7 cellular contexts compared by ENCODE assay signal in the genomic region with DNA sequence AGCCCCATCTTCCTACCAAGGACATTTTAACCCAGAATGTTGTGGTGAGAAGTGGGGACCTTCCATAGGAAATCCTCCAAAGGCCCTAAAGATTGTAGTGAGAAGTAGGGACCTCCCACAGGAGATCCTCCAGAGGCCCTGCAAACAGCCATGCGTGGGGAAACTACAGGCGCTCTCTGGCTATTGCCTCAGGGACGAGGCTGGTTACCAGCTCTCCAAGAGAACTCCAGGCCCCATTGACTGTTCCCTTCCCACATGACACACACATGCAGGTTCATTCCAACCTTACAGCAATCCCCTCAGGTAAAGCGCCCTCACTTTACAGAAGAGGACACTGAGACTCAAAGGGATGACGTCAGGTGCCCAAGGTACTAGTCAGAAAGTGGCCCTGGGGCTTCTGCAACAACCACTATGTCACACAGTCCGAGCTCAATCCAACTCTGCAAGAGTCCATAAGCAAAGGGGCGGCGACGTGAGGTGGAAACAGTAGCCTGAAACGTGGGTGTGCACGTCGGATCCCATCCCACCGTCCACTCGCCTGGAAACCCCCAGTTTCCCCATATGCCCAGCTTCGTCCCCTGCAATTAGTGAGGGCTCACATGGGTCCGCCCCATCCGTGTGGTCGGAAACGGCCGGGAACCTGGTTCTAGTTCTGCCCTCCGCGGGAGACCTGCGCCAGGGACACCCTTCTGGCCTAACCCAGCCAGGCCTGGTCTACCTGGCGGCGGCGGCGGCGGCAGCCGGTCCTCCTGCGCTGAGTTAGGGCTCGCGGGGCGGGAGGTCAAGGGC. TPM values are rescaled to one million over a fixed set of nuclear protein-coding genes. Genes with fewer than 3 reads are reported as not detected.
DNase-seq lines count a peak whose midpoint lies in the region; ATAC-seq and TF ChIP-seq lines count a peak whose summit lies in the region.
"Not testable (repeated sequence)": the region's sequence is repeated elsewhere in the genome, so short reads cannot be mapped to it uniquely, and the experiment has no call there.

No MANE protein-coding gene starts in this region.

- H3K36me3 ChIP-seq in mammary epithelial cell (ENCODE audit: insufficient read depth, low read length); iPS-18a (ENCODE audit: control insufficient read depth, low read depth, low read length); osteoblast (ENCODE audit: insufficient read depth, low read length): not testable (repeated sequence)

- peak overlapping the region; percentile 35 for H3K4me3 Mint-ChIP-seq in activated B cell treated with CpG ODN at 0.5 μM for 24 hours

- H3K4me3 ChIP-seq in mammary epithelial cell (replicated peaks in 1 of 3; ENCODE audit: insufficient read depth in 1 of 3, low read depth in 2 of 3, low read length in 3 of 3): peak overlapping the region in 1 of 3 experiments; percentile 38
- peak overlapping the region; percentile 30 for H3K4me3 ChIP-seq in iPS-18a (ENCODE audit: low read length)
- H3K4me3 ChIP-seq in osteoblast (ENCODE audit: insufficient read depth, low read length): peak overlapping the region; percentile 50

- intact Hi-C loops in activated B cell treated with CpG ODN at 0.5 μM for 24 hours (cut with micrococcal nuclease); mammary epithelial cell (cut with micrococcal nuclease): not testable (repeated sequence)

- ATAC-seq in GM18511 (IDR thresholded peaks at IDR 0.05; ENCODE audit: unreplicated experiment) (peak; percentile 41), HG02571 (IDR thresholded peaks at IDR 0.05; ENCODE audit: unreplicated experiment) (peak; percentile 36), HG03571 (IDR thresholded peaks at IDR 0.05; ENCODE audit: unreplicated experiment) (peak; percentile 21), activated B cell treated with CpG ODN at 0.5 μM for 24 hours (ENCODE audit: low read depth) (peak; percentile 15)

- H3K4me1 ChIP-seq in mammary epithelial cell (ENCODE audit: insufficient read depth, low read length); iPS-18a (ENCODE audit: control insufficient read depth, low read depth, low read length); osteoblast (ENCODE audit: insufficient read depth, low read length): not testable (repeated sequence)

- H3K27me3 Mint-ChIP-seq in activated B cell treated with CpG ODN at 0.5 μM for 24 hours: not testable (repeated sequence)

- CTCF ChIA-PET in activated B cell treated with CpG ODN at 0.5 μM for 24 hours (lab: Charles Lee); mammary epithelial cell (lab: Charles Lee; ENCODE audit: low non-redundant PET): not testable (repeated sequence)

- not testable (repeated sequence) for TF ChIP-seq CTCF in activated B cell treated with CpG ODN at 0.5 μM for 24 hours (IDR thresholded peaks at IDR 0.05); mammary epithelial cell (conservative IDR thresholded peaks at IDR 0.05 in 1 of 2, IDR thresholded peaks at IDR 0.05 in 1 of 2; ENCODE audit: extremely low read depth in 1 of 2, insufficient read depth in 1 of 2, low read depth in 1 of 2, low read length in 2 of 2); osteoblast (IDR thresholded peaks at IDR 0.05; ENCODE audit: extremely low read depth, low read depth, low read length)

- H3K36me3 Mint-ChIP-seq in activated B cell treated with CpG ODN at 0.5 μM for 24 hours (ENCODE audit: low read depth): not testable (repeated sequence)

- H3K79me2 ChIP-seq in mammary epithelial cell (ENCODE audit: insufficient read depth, low read length); osteoblast (ENCODE audit: insufficient read depth, low read length): not testable (repeated sequence)

- not testable (repeated sequence) for H3K27ac Mint-ChIP-seq in activated B cell treated with CpG ODN at 0.5 μM for 24 hours

- not testable (repeated sequence) for H3K4me2 ChIP-seq in mammary epithelial cell (ENCODE audit: insufficient read depth, low read depth, low read length); osteoblast (ENCODE audit: insufficient read depth, low read length)

- 96% methylated on average over 3 of the region's 33 CpGs for WGBS in mammary epithelial cell (ENCODE audit: low coverage, missing lambda C conversion rate)

- H4K20me1 ChIP-seq in mammary epithelial cell (ENCODE audit: insufficient read depth, low read length); osteoblast (ENCODE audit: insufficient read depth, low read length): not testable (repeated sequence)

- in situ Hi-C loops in mammary epithelial cell (cut with MboI; ENCODE audit: low sequenced_read_pairs in 2 of 2): not testable (repeated sequence)

- BruUV-seq in mammary epithelial cell (replicated peaks; lab: Mats Ljungman, UMichigan): not testable (repeated sequence)

- dilution Hi-C loops in mammary epithelial cell (cut with HindIII; ENCODE audit: low sequenced_read_pairs): not testable (repeated sequence)

- not testable (repeated sequence) for DNase-seq in activated B cell treated with CpG ODN at 0.5 μM for 24 hours; mammary epithelial cell; osteoblast (ENCODE audit: insufficient read length, low spot score, missing footprints)

- H3K27me3 ChIP-seq in mammary epithelial cell (ENCODE audit: insufficient read depth, low read length); iPS-18a (ENCODE audit: control insufficient read depth, insufficient read depth, low read length); osteoblast (ENCODE audit: insufficient read depth, low read length): not testable (repeated sequence)

- peak overlapping the region; percentile 70 for H2AFZ ChIP-seq in mammary epithelial cell (ENCODE audit: low read depth, low read length)
- not testable (repeated sequence) for H2AFZ ChIP-seq in osteoblast (ENCODE audit: low read length)

- H3K9ac ChIP-seq in mammary epithelial cell (ENCODE audit: insufficient read depth, low read length); iPS-18a (ENCODE audit: low read length): not testable (repeated sequence)

- POLR2A ChIA-PET in activated B cell treated with CpG ODN at 0.5 μM for 24 hours (lab: Charles Lee): not testable (repeated sequence)

- not testable (repeated sequence) for H3K4me1 Mint-ChIP-seq in activated B cell treated with CpG ODN at 0.5 μM for 24 hours

- H3K9me3 Mint-ChIP-seq in activated B cell treated with CpG ODN at 0.5 μM for 24 hours: not testable (repeated sequence)

- H3K27ac ChIP-seq in mammary epithelial cell (ENCODE audit: insufficient read depth, low read depth, low read length); iPS-18a (ENCODE audit: low read length); osteoblast (ENCODE audit: low read depth, low read length): not testable (repeated sequence)

- H3K9me3 ChIP-seq in mammary epithelial cell (replicated peaks; ENCODE audit: insufficient read depth, low read length); iPS-18a (ENCODE audit: control insufficient read depth, low read depth, low read length); osteoblast (ENCODE audit: low read depth, low read length): not testable (repeated sequence)

RNA-seq across cellular contexts. Expression of gene FAHD2B, which starts 0.5 kb away (rescaled TPM):
- 10.0 and 13.5 TPM in 2 replicates for total RNA-seq in activated B cell treated with CpG ODN at 0.5 μM for 24 hours
- total RNA-seq in mammary epithelial cell: 10 to 100 TPM; 11.2 to 14.2 TPM
- polyA plus RNA-seq in mammary epithelial cell: 9.0 TPM
- not detected for polyA minus RNA-seq in mammary epithelial cell
- total RNA-seq in osteoblast: 1.1 and 1.2 TPM in 2 replicates

RNA-seq across cellular contexts. Expression of gene ANKRD36, which starts 18.8 kb away (rescaled TPM):
- total RNA-seq in activated B cell treated with CpG ODN at 0.5 μM for 24 hours (26.7 and 34.5 TPM in 2 replicates), mammary epithelial cell (10 to 100 TPM; 24.1 to 26.0 TPM), osteoblast (27.9 and 35.9 TPM in 2 replicates)
- 2.4 TPM for polyA plus RNA-seq in mammary epithelial cell
- 25.2 TPM for polyA minus RNA-seq in mammary epithelial cell
